Comparison of ENCODE assay signal across 8 cellular contexts in genomic region chr1:94039514-94039870, GRCh38.
DNase-seq lines count a peak whose midpoint lies in the region; TF ChIP-seq lines count a peak whose summit lies in the region.

No MANE protein-coding gene starts in this region.

- H3K27ac ChIP-seq in 22Rv1 (no peak overlapping the region), dorsolateral prefrontal cortex (peak overlapping the region in 3 of 59 donors; percentile 2 to 46 (median 14))

- H3K4me3 ChIP-seq in GM12865 (ENCODE audit: low read depth, low read length) (no peak overlapping the region), dorsolateral prefrontal cortex (no peak overlapping the region)

- peak; percentile 70 for DNase-seq in GM12865 (ENCODE audit: low read depth)
- DNase-seq in NCI-H2107 treated with DMSO at 0.1 percent for 48 hours (lab: John Stamatoyannopoulos, UW; ENCODE audit: unreplicated experiment): peak; percentile 4
- DNase-seq in activated CD4-positive, alpha-beta T cell treated with anti-CD3 and anti-CD28 coated beads for 48 hours: peak; percentile 75
- peak in 8 of 10 donors; percentile 49 to 74 (median 62) for DNase-seq in dorsolateral prefrontal cortex
- DNase-seq in lung microvascular endothelial cell (ENCODE audit: low read depth in 2 of 2): peak; percentile 87 to 88
- peak; percentile 79 for DNase-seq in stimulated activated CD8-positive, alpha-beta memory T cell treated with anti-CD3 and anti-CD28 coated beads, Interleukin-4, amount 100 ng/mL, for 48 hours
- no peak for DNase-seq in cortex of kidney (lab: John Stamatoyannopoulos, UW)

- intact Hi-C loops in dorsolateral prefrontal cortex (cut with DNase I): loop anchor here in 1 of 2 donors (10.0 kb wide), 1 partner anchor 425 kb away; no protein-coding TSS in a partner anchor

- TF ChIP-seq CTCF in 22Rv1 (IDR thresholded peaks at IDR 0.05) (peak; percentile 97), GM12865 (IDR thresholded peaks at IDR 0.05; ENCODE audit: insufficient read depth, low read depth, low read length, missing control alignments) (peak; percentile 91), dorsolateral prefrontal cortex (IDR thresholded peaks at IDR 0.05 in 54 of 56, conservative IDR thresholded peaks at IDR 0.05 in 2 of 56; ENCODE audit: low read depth in 1 of 56, partially characterized antibody in 56 of 56) (peak; percentile 56 to 87 (median 79))

- peaks cover 0 to 16% (median 0%) of the 10 kb centered on the region in 45 donors for H3K27me3 ChIP-seq in dorsolateral prefrontal cortex
